15 cellular contexts compared by ENCODE assay signal in the genomic region with DNA sequence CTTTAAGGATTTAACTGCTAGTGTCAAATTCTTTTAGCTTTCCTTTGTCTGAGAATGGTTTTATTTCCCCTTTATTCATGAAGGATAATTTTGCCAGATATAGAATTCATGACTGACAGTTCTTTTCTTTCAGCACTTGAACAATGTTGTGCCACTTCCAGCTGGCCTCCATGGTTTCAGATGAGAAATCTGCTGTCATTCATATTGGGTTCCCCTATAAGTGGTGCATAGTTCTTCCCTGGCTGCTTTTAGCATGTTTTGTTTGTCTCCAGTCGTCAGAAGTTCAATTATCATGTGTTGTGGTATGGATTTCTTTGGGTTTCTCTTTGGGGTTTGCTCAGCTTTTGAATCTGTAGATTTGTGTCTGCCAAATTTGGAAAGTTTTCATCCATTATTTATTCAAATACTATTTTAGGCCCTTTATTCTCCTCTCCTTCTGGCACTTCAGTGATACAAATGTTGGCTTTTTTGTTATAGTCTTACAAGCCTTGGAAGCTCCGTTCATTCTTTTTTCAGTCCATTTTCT.
DNase-seq lines count a peak whose midpoint lies in the region; ATAC-seq and TF ChIP-seq lines count a peak whose summit lies in the region.
"Had no signal": no experiment of that assay in that cellular context is flagged by ENCODE, and none has a peak within 500 bp of the region (broad histone marks: within the 10 kb centered on the region; RNA-seq: fewer than 3 reads in every experiment).

No MANE protein-coding gene starts in this region.

- H3K9me3 ChIP-seq in MM.1S (replicated peaks; ENCODE audit: insufficient read depth, low read length) (no peaks in the 10 kb centered on the region), mesenchymal stem cell (ENCODE audit: control insufficient read depth, low read length) (peaks cover 16% of the 10 kb centered on the region), MG63 (peaks cover 2% of the 10 kb centered on the region; the same call in 1 of the 2 replicates), esophagus squamous epithelium (no peaks in the 10 kb centered on the region)

- H3K4me1 ChIP-seq in MM.1S (ENCODE audit: low read length) (peaks cover 35% of the 10 kb centered on the region), mesenchymal stem cell (ENCODE audit: control insufficient read depth, insufficient read depth, low read depth, low read length) (no peaks in the 10 kb centered on the region), esophagus squamous epithelium (peaks cover 0 to 13% (median 0%) of the 10 kb centered on the region in 3 donors)

- TF ChIP-seq CTCF in MM.1S (IDR thresholded peaks at IDR 0.05; ENCODE audit: low read length) (no peak), WTC11 (IDR thresholded peaks at IDR 0.05) (no peak), esophagus squamous epithelium (IDR thresholded peaks at IDR 0.05) (no peak)

- POLR2A ChIA-PET in WTC11 (lab: Charles Lee) = no interaction called here

- H4K91ac ChIP-seq in mesenchymal stem cell (ENCODE audit: low read length) = no peak overlapping the region

- no peaks in the 10 kb centered on the region for H3K79me1 ChIP-seq in mesenchymal stem cell (replicated peaks; ENCODE audit: low read length, poor library complexity, severe bottlenecking)

- no peaks in the 10 kb centered on the region for H3K27me3 ChIP-seq in MM.1S (replicated peaks; ENCODE audit: insufficient read depth, low read length)
- H3K27me3 ChIP-seq in mesenchymal stem cell (ENCODE audit: control insufficient read depth in 1 of 2, insufficient read depth in 1 of 2, low read length in 2 of 2) = peaks cover 0 to 7% of the 10 kb centered on the region in 2 experiments
- no peaks in the 10 kb centered on the region for H3K27me3 ChIP-seq in MG63
- H3K27me3 ChIP-seq in esophagus squamous epithelium = no peaks in the 10 kb centered on the region
- H3K27me3 ChIP-seq: BLaER1 treated with 17β-estradiol and CSF1 and Interleukin-3, amounts not matched to agents 10 nM and 100 nM had no signal

- no peaks in the 10 kb centered on the region for H3K79me2 ChIP-seq in MM.1S (ENCODE audit: low read length)

- H2BK120ac ChIP-seq in mesenchymal stem cell (ENCODE audit: low read depth, low read length) = no peak overlapping the region

- H3K4me1 Mint-ChIP-seq in WTC11 (peaks cover 12% of the 10 kb centered on the region), naive B cell (peaks cover 13 to 24% (median 18%) of the 10 kb centered on the region in 3 donors)

- H3K36me3 ChIP-seq in MM.1S (replicated peaks; ENCODE audit: insufficient read depth, low read length) (no peaks in the 10 kb centered on the region), mesenchymal stem cell (ENCODE audit: control insufficient read depth in 1 of 2, insufficient read depth in 2 of 2, low read depth in 1 of 2, low read length in 2 of 2) (no peaks in the 10 kb centered on the region), MG63 (no peaks in the 10 kb centered on the region), esophagus squamous epithelium (no peaks in the 10 kb centered on the region)
- H3K36me3 ChIP-seq: BLaER1 treated with 17β-estradiol and CSF1 and Interleukin-3, amounts not matched to agents 10 nM and 100 nM had no signal

- H3K18ac ChIP-seq in mesenchymal stem cell (ENCODE audit: low read depth in 1 of 2, low read length in 2 of 2) = no peak overlapping the region

- H2BK15ac ChIP-seq in mesenchymal stem cell (ENCODE audit: low read depth, poor library complexity, severe bottlenecking) = no peak overlapping the region

- TF ChIP-seq POLR2A in esophagus squamous epithelium (IDR thresholded peaks at IDR 0.05) = no peak

- WGBS in mesenchymal stem cell = 60% methylated on average over 2 of the region's 2 CpGs
- 73 to 74% methylated on average over 2 of the region's 2 CpGs for WGBS in esophagus squamous epithelium, 2 donors

- H3K4me3 Mint-ChIP-seq in WTC11 (no peak overlapping the region), naive B cell (no peak overlapping the region)
- H3K4me3 Mint-ChIP-seq: CD4-positive, alpha-beta memory T cell had no signal

- H4K20me1 ChIP-seq in MM.1S (ENCODE audit: insufficient read depth, low read length) = no peaks in the 10 kb centered on the region
- H4K20me1 ChIP-seq: BLaER1 treated with 17β-estradiol and CSF1 and Interleukin-3, amounts not matched to agents 10 nM and 100 nM had no signal

- H2AK5ac ChIP-seq in mesenchymal stem cell (ENCODE audit: low read length, severe bottlenecking) = no peak overlapping the region

- H3K4me3 ChIP-seq in MM.1S (ENCODE audit: low read length) = no peak overlapping the region
- no peak overlapping the region for H3K4me3 ChIP-seq in mesenchymal stem cell (ENCODE audit: insufficient read depth in 1 of 2, low read depth in 1 of 2, low read length in 2 of 2)
- no peak overlapping the region for H3K4me3 ChIP-seq in MG63
- no peak overlapping the region for H3K4me3 ChIP-seq in esophagus squamous epithelium
- H3K4me3 ChIP-seq: BLaER1 treated with 17β-estradiol and CSF1 and Interleukin-3, amounts not matched to agents 10 nM and 100 nM; GM23248 had no signal

- CTCF ChIA-PET in WTC11 (lab: Charles Lee) = no interaction called here

- H3K4me2 ChIP-seq in MM.1S (ENCODE audit: low read depth, low read length) (peak overlapping the region; percentile 56; the same call in 1 of the 2 replicates), mesenchymal stem cell (ENCODE audit: low read length, poor library complexity, severe bottlenecking) (no peak overlapping the region)

- DNase-seq in NOMO-1 treated with DMSO at 0.1 percent for 48 hours (lab: John Stamatoyannopoulos, UW; ENCODE audit: unreplicated experiment) = peak; percentile 6
- DNase-seq in NOMO-1 treated with dmso at 0.1 percent for 144 hours (lab: John Stamatoyannopoulos, UW; ENCODE audit: unreplicated experiment) = no peak
- no peak for DNase-seq in MM.1S
- no peak for DNase-seq in WTC11 (ENCODE audit: low spot score)
- DNase-seq in naive B cell = no peak
- DNase-seq in mesenchymal stem cell = no peak
- no peak for DNase-seq in MG63
- DNase-seq in esophagus squamous epithelium (lab: John Stamatoyannopoulos, UW) = no peak
- DNase-seq: ACHN; CD4-positive, alpha-beta memory T cell; DMS153; GF-D8; GM23248 had no signal

- intact Hi-C loops in esophagus squamous epithelium (cut with DNase I) = no loop called here

- H3K9ac ChIP-seq in MM.1S (ENCODE audit: low read length) = no peak overlapping the region
- H3K9ac ChIP-seq in mesenchymal stem cell (ENCODE audit: low read length) = no peak overlapping the region
- H3K9ac ChIP-seq: GM23248 had no signal

- no peak overlapping the region for H2BK12ac ChIP-seq in mesenchymal stem cell (ENCODE audit: low read length in 2 of 2)

- no peaks in the 10 kb centered on the region; the same call in 1 of the 2 replicates for H3K27me3 Mint-ChIP-seq in WTC11 (ENCODE audit: low read depth)
- peaks cover 0 to 15% (median 4%) of the 10 kb centered on the region in 3 donors for H3K27me3 Mint-ChIP-seq in naive B cell
- H3K27me3 Mint-ChIP-seq: IgD-negative memory B cell had no signal

- no peaks in the 10 kb centered on the region for H3K9me2 ChIP-seq in MM.1S (replicated peaks; ENCODE audit: insufficient read depth, low read length)

- H3K4ac ChIP-seq in mesenchymal stem cell (ENCODE audit: low read depth in 1 of 2, low read length in 2 of 2) = no peak overlapping the region

- no peak overlapping the region for H2BK5ac ChIP-seq in mesenchymal stem cell (ENCODE audit: low read depth, low read length, poor library complexity, severe bottlenecking)

- H3K14ac ChIP-seq in mesenchymal stem cell (ENCODE audit: low read length in 2 of 2) = no peak overlapping the region

- H2AFZ ChIP-seq in MM.1S (ENCODE audit: low read length) (no peak overlapping the region), mesenchymal stem cell (ENCODE audit: low read depth, low read length) (no peak overlapping the region)
- H2AFZ ChIP-seq: GM23248 had no signal

- no peak overlapping the region for H3K27ac ChIP-seq in MM.1S (ENCODE audit: low read length)
- no peak overlapping the region for H3K27ac ChIP-seq in mesenchymal stem cell (ENCODE audit: low read length, poor library complexity, severe bottlenecking)
- no peak overlapping the region for H3K27ac ChIP-seq in esophagus squamous epithelium
- H3K27ac ChIP-seq: GM23248 had no signal

- H3K36me3 Mint-ChIP-seq in WTC11 (peaks cover 6% of the 10 kb centered on the region), naive B cell (no peaks in the 10 kb centered on the region)
- H3K36me3 Mint-ChIP-seq: IgD-negative memory B cell had no signal

- no peak overlapping the region for H4K8ac ChIP-seq in mesenchymal stem cell (ENCODE audit: low read length)

- no peak overlapping the region for H3K23ac ChIP-seq in mesenchymal stem cell (ENCODE audit: low read length in 2 of 2)

- ATAC-seq in WTC11 (no peak), naive B cell (ENCODE audit: low read depth in 2 of 2) (no peak)

- peaks cover 3% of the 10 kb centered on the region; the same call in 1 of the 2 replicates for H3F3A ChIP-seq in MM.1S (ENCODE audit: insufficient read depth, low read length)

- no peak overlapping the region for H3K27ac Mint-ChIP-seq in WTC11
- H3K27ac Mint-ChIP-seq in naive B cell = peak overlapping the region in 4 of 6 donors; percentile 40 to 91 (median 80)
- H3K27ac Mint-ChIP-seq: CD4-positive, alpha-beta memory T cell had no signal

- peaks cover 19% of the 10 kb centered on the region for H3K9me3 Mint-ChIP-seq in WTC11
- peaks cover 0 to 9% (median 2%) of the 10 kb centered on the region in 7 donors for H3K9me3 Mint-ChIP-seq in naive B cell

TF ChIP-seq in WTC11, 78 proteins besides CTCF, POLR2A, EP300 and RAD21:
- TF ChIP-seq ZNF423 (CRISPR knock-in tag; IDR thresholded peaks at IDR 0.05) = no peak
- peak; percentile 98 for TF ChIP-seq ZNF317 (CRISPR knock-in tag; IDR thresholded peaks at IDR 0.05; ENCODE audit: borderline replicate concordance, low read depth)
